6 cellular contexts compared by ENCODE assay signal in the genomic region with DNA sequence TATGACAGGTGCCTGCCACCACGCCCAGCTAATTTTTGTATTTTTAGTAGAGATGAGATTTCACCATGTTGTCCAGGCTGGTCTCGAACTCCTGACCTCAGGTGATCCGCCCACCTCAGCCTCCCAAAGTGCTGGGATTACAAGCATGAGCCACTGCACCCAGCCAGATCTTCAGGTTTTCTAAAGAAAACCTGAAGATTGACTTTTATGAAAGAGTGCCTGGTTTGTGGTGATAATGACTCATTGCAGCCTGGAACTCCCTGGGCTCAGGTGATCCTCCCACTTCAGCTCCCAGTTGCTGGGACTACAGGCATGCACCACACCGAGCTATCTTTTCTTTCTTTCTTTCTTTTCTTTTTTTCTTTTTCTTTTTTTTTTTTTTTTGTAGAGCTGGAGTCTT. TPM values are rescaled to one million over a fixed set of nuclear protein-coding genes. Genes with fewer than 3 reads are reported as not detected.
"Had no signal": no experiment of that assay in that cellular context is flagged by ENCODE, and none has a peak within 500 bp of the region (broad histone marks: within the 10 kb centered on the region; RNA-seq: fewer than 3 reads in every experiment).

No MANE protein-coding gene starts in this region.

RNA-seq across cellular contexts. Expression of a gene that starts 24.8 kb away (rescaled TPM):
- total RNA-seq: astrocyte, dermis microvascular lymphatic vessel endothelial cell, osteocyte, progenitor cell of endocrine pancreas, smooth muscle cell, temporal lobe had no signal
